Comparison of ENCODE assay signal across 1 cellular context in genomic region chr11:47003180-47003877, GRCh38.
TF ChIP-seq lines count a peak whose summit lies in the region.

No MANE protein-coding gene starts in this region.

TF ChIP-seq in K562, 482 proteins besides CTCF, POLR2A, EP300 and RAD21 (continued from another document and continues in another):
- no peak for TF ChIP-seq RAD51 (IDR thresholded peaks at IDR 0.05; ENCODE audit: borderline replicate concordance, low read depth)
- peak; percentile 92 for TF ChIP-seq CBFA2T3 (IDR thresholded peaks at IDR 0.05)
- peak; percentile 82 for TF ChIP-seq TAL1 (IDR thresholded peaks at IDR 0.05)
- peak; percentile 80 for TF ChIP-seq NCOR1 (IDR thresholded peaks at IDR 0.05)
- no peak for TF ChIP-seq MCM5 (IDR thresholded peaks at IDR 0.05; ENCODE audit: low read depth)
- TF ChIP-seq NKRF (IDR thresholded peaks at IDR 0.05; ENCODE audit: borderline replicate concordance) = no peak
- no peak for TF ChIP-seq BMI1 (IDR thresholded peaks at IDR 0.05; ENCODE audit: low read length)
- 0 out of 2 replicates have a peak, but pooled peaks have one; percentile 18 for TF ChIP-seq ATF7 (IDR thresholded peaks at IDR 0.05)
- TF ChIP-seq CEBPB (tag; IDR thresholded peaks at IDR 0.05) = 0 out of 2 replicates have a peak, but pooled peaks have one; percentile 8
- no peak for TF ChIP-seq ZNF785 (CRISPR knock-in tag; IDR thresholded peaks at IDR 0.05)
- TF ChIP-seq ZNF124 (CRISPR knock-in tag; IDR thresholded peaks at IDR 0.05) = no peak
- no peak for TF ChIP-seq MAX (CRISPR knock-in tag; IDR thresholded peaks at IDR 0.05)
- TF ChIP-seq ZNF395 (CRISPR knock-in tag; IDR thresholded peaks at IDR 0.05) = no peak
- no peak for TF ChIP-seq DDX20 (tag; IDR thresholded peaks at IDR 0.05; ENCODE audit: low read depth)
- peak; percentile 79; the same call in 1 of the 2 replicates for TF ChIP-seq DPF2 (IDR thresholded peaks at IDR 0.05)
- peak; percentile 91 for TF ChIP-seq ARID1B (IDR thresholded peaks at IDR 0.05)
- TF ChIP-seq TBL1XR1 (IDR thresholded peaks at IDR 0.05; ENCODE audit: low read length in 2 of 2) = peak in 1 of 2 experiments; percentile 45; a peak in 1 of 4 replicates
- no peak for TF ChIP-seq SIRT6 (IDR thresholded peaks at IDR 0.05; ENCODE audit: low read depth, low read length)
- TF ChIP-seq LCOR (CRISPR knock-in tag; IDR thresholded peaks at IDR 0.05) = no peak
- no peak for TF ChIP-seq NFRKB (IDR thresholded peaks at IDR 0.05; ENCODE audit: low read depth)
- no peak for TF ChIP-seq ZBED1 (IDR thresholded peaks at IDR 0.05)
- peak; percentile 62; the same call in 1 of the 2 replicates for TF ChIP-seq CTBP1 (IDR thresholded peaks at IDR 0.05; ENCODE audit: borderline replicate concordance)
- TF ChIP-seq LARP7 (IDR thresholded peaks at IDR 0.05) = no peak
- peak; percentile 85 for TF ChIP-seq CBFA2T2 (conservative IDR thresholded peaks at IDR 0.05)
- no peak for TF ChIP-seq BRF2 (IDR thresholded peaks at IDR 0.05; ENCODE audit: borderline replicate concordance, insufficient read depth, insufficient read length)
- peak; percentile 69 for TF ChIP-seq MTA2 (IDR thresholded peaks at IDR 0.05; ENCODE audit: low read depth)
- TF ChIP-seq LEF1 (IDR thresholded peaks at IDR 0.05) = peak; percentile 61
- peak; percentile 56; the same call in 1 of the 2 replicates for TF ChIP-seq KLF16 (IDR thresholded peaks at IDR 0.05)
- TF ChIP-seq HOMEZ (CRISPR knock-in tag; IDR thresholded peaks at IDR 0.05) = no peak
- TF ChIP-seq CXXC5 (CRISPR knock-in tag; IDR thresholded peaks at IDR 0.05) = no peak
- TF ChIP-seq HINFP (tag; conservative IDR thresholded peaks at IDR 0.05; ENCODE audit: low read depth) = no peak
- peak; percentile 86 for TF ChIP-seq SMARCA4 (IDR thresholded peaks at IDR 0.05)
- no peak for TF ChIP-seq PYGO2 (tag; IDR thresholded peaks at IDR 0.05)
- no peak for TF ChIP-seq CBX1 (IDR thresholded peaks at IDR 0.05; ENCODE audit: low read depth)
- no peak for TF ChIP-seq RBM14 (IDR thresholded peaks at IDR 0.05; ENCODE audit: borderline replicate concordance, insufficient read depth, low read depth, low read length)
- peak; percentile 86 for TF ChIP-seq TCF3 (CRISPR knock-in tag; IDR thresholded peaks at IDR 0.05)
- no peak for TF ChIP-seq DMBX1 (CRISPR knock-in tag; IDR thresholded peaks at IDR 0.05; ENCODE audit: borderline replicate concordance)
- TF ChIP-seq ARHGAP35 (IDR thresholded peaks at IDR 0.05; ENCODE audit: partially characterized antibody) = no peak
- no peak for TF ChIP-seq PHTF2 (CRISPR knock-in tag; IDR thresholded peaks at IDR 0.05)
- TF ChIP-seq HDAC1 (IDR thresholded peaks at IDR 0.05) = peak in 1 of 2 experiments; percentile 39; a peak in 1 of 4 replicates
- no peak for TF ChIP-seq SIX5 (IDR thresholded peaks at IDR 0.05; ENCODE audit: borderline replicate concordance in 1 of 2, insufficient read depth in 1 of 2, low read depth in 1 of 2, low read length in 2 of 2)
- no peak for TF ChIP-seq ASH1L (IDR thresholded peaks at IDR 0.05; ENCODE audit: borderline replicate concordance, low read depth, partially characterized antibody)
- no peak for TF ChIP-seq ZNF224 (CRISPR knock-in tag; IDR thresholded peaks at IDR 0.05)
- TF ChIP-seq ARID3A (IDR thresholded peaks at IDR 0.05; ENCODE audit: borderline replicate concordance, low read depth, low read length) = 0 out of 2 replicates have a peak, but pooled peaks have one; percentile 62
- TF ChIP-seq MYNN (IDR thresholded peaks at IDR 0.05) = no peak
- TF ChIP-seq MYNN (CRISPR knock-in tag; IDR thresholded peaks at IDR 0.05) = no peak
- no peak for TF ChIP-seq MYC (IDR thresholded peaks at IDR 0.05; ENCODE audit: low read depth, low read length)
- TF ChIP-seq MYC (CRISPR knock-in tag; IDR thresholded peaks at IDR 0.05; ENCODE audit: borderline replicate concordance, low read depth) = no peak
- TF ChIP-seq STAT6 (CRISPR knock-in tag; IDR thresholded peaks at IDR 0.05) = no peak
- no peak for TF ChIP-seq RUNX1 (IDR thresholded peaks at IDR 0.05; ENCODE audit: low read depth)
- TF ChIP-seq MTA3 (IDR thresholded peaks at IDR 0.05; ENCODE audit: borderline replicate concordance) = no peak
- TF ChIP-seq ZBTB2 (IDR thresholded peaks at IDR 0.05) = no peak
- no peak for TF ChIP-seq SMAD4 (CRISPR knock-in tag; conservative IDR thresholded peaks at IDR 0.05)
- TF ChIP-seq SMAD2 (IDR thresholded peaks at IDR 0.05; ENCODE audit: low read depth, low read length) = no peak
- TF ChIP-seq ZC3H8 (IDR thresholded peaks at IDR 0.05) = no peak
- no peak; the same call in 1 of the 2 replicates for TF ChIP-seq STAT5A (IDR thresholded peaks at IDR 0.05; ENCODE audit: borderline replicate concordance, low read length)
- 0 out of 4 replicates have a peak, but pooled peaks have one; percentile 27 to 44 for TF ChIP-seq KDM1A (IDR thresholded peaks at IDR 0.05)
- no peak for TF ChIP-seq RBM39 (optimal IDR thresholded peaks at IDR 0.05; ENCODE audit: low read depth, low read length)
- no peak for TF ChIP-seq ZNF140 (CRISPR knock-in tag; IDR thresholded peaks at IDR 0.05)
- no peak for TF ChIP-seq HDAC6 (IDR thresholded peaks at IDR 0.05; ENCODE audit: low read depth, low read length)
- TF ChIP-seq SMARCC2 (IDR thresholded peaks at IDR 0.05; ENCODE audit: low read depth) = peak; percentile 26; the same call in 1 of the 2 replicates
- no peak for TF ChIP-seq ZNF253 (CRISPR knock-in tag; conservative IDR thresholded peaks at IDR 0.05)
- no peak for TF ChIP-seq ZFP91 (CRISPR knock-in tag; IDR thresholded peaks at IDR 0.05)
- 0 out of 2 replicates have a peak, but pooled peaks have one; percentile 3 for TF ChIP-seq RB1 (IDR thresholded peaks at IDR 0.05; ENCODE audit: low read depth)
- TF ChIP-seq SMARCE1 (IDR thresholded peaks at IDR 0.05) = peak; percentile 68
